Comparison of ENCODE assay signal across 16 cellular contexts in genomic region chr3:171251842-171252241, GRCh38.
DNase-seq lines count a peak whose midpoint lies in the region; ATAC-seq and TF ChIP-seq lines count a peak whose summit lies in the region.
"Had no signal": no experiment of that assay in that cellular context is flagged by ENCODE, and none has a peak within 500 bp of the region (broad histone marks: within the 10 kb centered on the region; RNA-seq: fewer than 3 reads in every experiment).

No MANE protein-coding gene starts in this region.

- POLR2A ChIA-PET in naive thymus-derived CD8-positive, alpha-beta T cell (lab: Charles Lee): interaction anchor here (0.6 kb wide), 1 partner anchor 240 kb away, joined by 3 read pairs; no protein-coding TSS in a partner anchor

- 84 to 87% (median 85%) methylated on average over 4 of the region's 4 CpGs for whole genome bisulfite sequencing in heart left ventricle, 4 donors
- no CpG with 5 or more reads among the region's 4 CpGs for WGBS in mesenchymal stem cell

- H3K4me1 ChIP-seq in heart left ventricle: peaks cover 0 to 34% (median 0%) of the 10 kb centered on the region in 12 donors
- peaks cover 2% of the 10 kb centered on the region for H3K4me1 ChIP-seq in mesenchymal stem cell (ENCODE audit: control insufficient read depth, insufficient read depth, low read depth, low read length)
- H3K4me1 ChIP-seq: colonic mucosa, prostate gland had no signal

- no peak for ATAC-seq in natural killer cell treated with Interleukin-12 subunit alpha and Interleukin-12 subunit beta and Interleukin-15 and Interleukin-18, amount 100 ng/mL, for 72 hours
- ATAC-seq in natural killer cell (no peak), heart left ventricle (no peak), GM21825 (IDR thresholded peaks at IDR 0.05; ENCODE audit: unreplicated experiment) (no peak)
- ATAC-seq in naive thymus-derived CD8-positive, alpha-beta T cell: no peak

- no peaks in the 10 kb centered on the region for H3K9me3 ChIP-seq in heart left ventricle
- H3K9me3 ChIP-seq in mesenchymal stem cell (ENCODE audit: control insufficient read depth, low read length): no peaks in the 10 kb centered on the region
- H3K9me3 ChIP-seq: colonic mucosa, prostate gland had no signal

- H3K36me3 ChIP-seq in heart left ventricle: no peaks in the 10 kb centered on the region
- H3K36me3 ChIP-seq in mesenchymal stem cell (ENCODE audit: control insufficient read depth in 1 of 2, insufficient read depth in 2 of 2, low read depth in 1 of 2, low read length in 2 of 2): no peaks in the 10 kb centered on the region
- H3K36me3 ChIP-seq: colonic mucosa, prostate gland had no signal

- H2BK12ac ChIP-seq in mesenchymal stem cell (ENCODE audit: low read length in 2 of 2): no peak overlapping the region

- no peak overlapping the region for H3K4me2 ChIP-seq in mesenchymal stem cell (ENCODE audit: low read length, poor library complexity, severe bottlenecking)

- H3K4me3 Mint-ChIP-seq in natural killer cell treated with Interleukin-12 subunit alpha and Interleukin-12 subunit beta and Interleukin-15 and Interleukin-18, amount 100 ng/mL, for 72 hours: peak overlapping the region; percentile 31
- H3K4me3 Mint-ChIP-seq in natural killer cell: no peak overlapping the region
- no peak overlapping the region for H3K4me3 Mint-ChIP-seq in activated T-helper 1 cell treated with anti-CD3 and anti-CD28 coated beads, Interleukin-12 subunit alpha, Interleukin-12 subunit beta, Interleukin-2, Interleukin-4 antibody, amounts not matched to agents 30 ng/mL and 10 ng/mL and 1 ng/mL, durations not matched to agents 14 hours and 24 hours and 36 hours
- H3K4me3 Mint-ChIP-seq in naive thymus-derived CD8-positive, alpha-beta T cell: peak overlapping the region in 2 of 10 donors; percentile 5 to 47
- H3K4me3 Mint-ChIP-seq: neural crest cell had no signal

- peak overlapping the region in 1 of 2 donors; percentile 95 for H3K27ac Mint-ChIP-seq in natural killer cell treated with Interleukin-12 subunit alpha and Interleukin-12 subunit beta and Interleukin-15 and Interleukin-18, amount 100 ng/mL, for 72 hours
- H3K27ac Mint-ChIP-seq in natural killer cell: peak overlapping the region in 1 of 2 donors; percentile 50
- H3K27ac Mint-ChIP-seq in activated T-helper 1 cell treated with anti-CD3 and anti-CD28 coated beads, Interleukin-12 subunit alpha, Interleukin-12 subunit beta, Interleukin-2, Interleukin-4 antibody, amounts not matched to agents 30 ng/mL and 10 ng/mL and 1 ng/mL, durations not matched to agents 14 hours and 24 hours and 36 hours: peak overlapping the region; percentile 69
- H3K27ac Mint-ChIP-seq in naive thymus-derived CD8-positive, alpha-beta T cell: peak overlapping the region in 8 of 10 donors; percentile 43 to 99 (median 85)

- TF ChIP-seq CTCF in natural killer cell (IDR thresholded peaks at IDR 0.05) (no peak), heart left ventricle (IDR thresholded peaks at IDR 0.05) (no peak)

- H2AK5ac ChIP-seq in mesenchymal stem cell (ENCODE audit: low read length, severe bottlenecking): no peak overlapping the region

- no peak for DNase-seq in natural killer cell treated with Interleukin-12 subunit alpha and Interleukin-12 subunit beta and Interleukin-15 and Interleukin-18, amount 100 ng/mL, for 72 hours (ENCODE audit: low spot score)
- DNase-seq in natural killer cell: no peak
- DNase-seq in NOMO-1 treated with DMSO at 0.1 percent for 48 hours (lab: John Stamatoyannopoulos, UW; ENCODE audit: unreplicated experiment): peak; percentile 76
- no peak for DNase-seq in activated T-helper 1 cell treated with anti-CD3 and anti-CD28 coated beads, Interleukin-12 subunit alpha, Interleukin-12 subunit beta, Interleukin-2, Interleukin-4 antibody, amounts not matched to agents 30 ng/mL and 10 ng/mL and 1 ng/mL, durations not matched to agents 14 hours and 24 hours and 36 hours (ENCODE audit: low spot score)
- no peak for DNase-seq in naive thymus-derived CD8-positive, alpha-beta T cell
- no peak for DNase-seq in heart left ventricle
- DNase-seq in mesenchymal stem cell: no peak
- DNase-seq: activated effector memory CD4-positive, alpha-beta T cell treated with Interleukin-2 at 50 U/mL for 16 hours; colonic mucosa; H7; hypothalamus; NCI-H1092; stimulated activated CD4-positive, alpha-beta T cell treated with anti-CD3 and anti-CD28 coated beads, Interleukin-4, amount 100 ng/mL, for 1 hour had no signal

- H3K27ac ChIP-seq in heart left ventricle: no peak overlapping the region
- no peak overlapping the region for H3K27ac ChIP-seq in mesenchymal stem cell (ENCODE audit: low read length, poor library complexity, severe bottlenecking)
- H3K27ac ChIP-seq: colonic mucosa, prostate gland had no signal

- H3K27me3 ChIP-seq in heart left ventricle (no peaks in the 10 kb centered on the region), mesenchymal stem cell (ENCODE audit: control insufficient read depth in 1 of 2, insufficient read depth in 1 of 2, low read length in 2 of 2) (no peaks in the 10 kb centered on the region)
- H3K27me3 ChIP-seq: colonic mucosa had no signal

- H3K4me3 ChIP-seq in heart left ventricle (no peak overlapping the region), mesenchymal stem cell (ENCODE audit: insufficient read depth in 1 of 2, low read depth in 1 of 2, low read length in 2 of 2) (no peak overlapping the region)
- H3K4me3 ChIP-seq: colonic mucosa, prostate gland had no signal

- TF ChIP-seq POLR2A in heart left ventricle (IDR thresholded peaks at IDR 0.05): no peak

- no peaks in the 10 kb centered on the region for H3K9me3 Mint-ChIP-seq in natural killer cell treated with Interleukin-12 subunit alpha and Interleukin-12 subunit beta and Interleukin-15 and Interleukin-18, amount 100 ng/mL, for 72 hours
- H3K9me3 Mint-ChIP-seq in natural killer cell: no peaks in the 10 kb centered on the region
- peaks cover 7% of the 10 kb centered on the region for H3K9me3 Mint-ChIP-seq in activated T-helper 1 cell treated with anti-CD3 and anti-CD28 coated beads, Interleukin-12 subunit alpha, Interleukin-12 subunit beta, Interleukin-2, Interleukin-4 antibody, amounts not matched to agents 30 ng/mL and 10 ng/mL and 1 ng/mL, durations not matched to agents 14 hours and 24 hours and 36 hours
- H3K9me3 Mint-ChIP-seq in naive thymus-derived CD8-positive, alpha-beta T cell: peaks cover 0 to 9% (median 1%) of the 10 kb centered on the region in 9 donors

- no peak overlapping the region for H2BK120ac ChIP-seq in mesenchymal stem cell (ENCODE audit: low read depth, low read length)

- H2BK5ac ChIP-seq in mesenchymal stem cell (ENCODE audit: low read depth, low read length, poor library complexity, severe bottlenecking): no peak overlapping the region

- no peak overlapping the region for H3K18ac ChIP-seq in mesenchymal stem cell (ENCODE audit: low read depth in 1 of 2, low read length in 2 of 2)

- H3K4ac ChIP-seq in mesenchymal stem cell (ENCODE audit: low read depth in 1 of 2, low read length in 2 of 2): no peak overlapping the region

- H4K91ac ChIP-seq in mesenchymal stem cell (ENCODE audit: low read length): no peak overlapping the region

- no peak overlapping the region for H2BK15ac ChIP-seq in mesenchymal stem cell (ENCODE audit: low read depth, poor library complexity, severe bottlenecking)

- peaks cover 10% of the 10 kb centered on the region for H3K36me3 Mint-ChIP-seq in natural killer cell treated with Interleukin-12 subunit alpha and Interleukin-12 subunit beta and Interleukin-15 and Interleukin-18, amount 100 ng/mL, for 72 hours
- no peaks in the 10 kb centered on the region for H3K36me3 Mint-ChIP-seq in natural killer cell
- peaks cover 5% of the 10 kb centered on the region for H3K36me3 Mint-ChIP-seq in activated T-helper 1 cell treated with anti-CD3 and anti-CD28 coated beads, Interleukin-12 subunit alpha, Interleukin-12 subunit beta, Interleukin-2, Interleukin-4 antibody, amounts not matched to agents 30 ng/mL and 10 ng/mL and 1 ng/mL, durations not matched to agents 14 hours and 24 hours and 36 hours (ENCODE audit: low read depth)
- H3K36me3 Mint-ChIP-seq in naive thymus-derived CD8-positive, alpha-beta T cell: peaks cover 0 to 5% (median 0%) of the 10 kb centered on the region in 3 donors

- peaks cover 49 to 67% of the 10 kb centered on the region in 2 donors for H3K4me1 Mint-ChIP-seq in natural killer cell treated with Interleukin-12 subunit alpha and Interleukin-12 subunit beta and Interleukin-15 and Interleukin-18, amount 100 ng/mL, for 72 hours (ENCODE audit: low read depth in 2 of 2)
- peaks cover 47 to 58% of the 10 kb centered on the region in 2 donors for H3K4me1 Mint-ChIP-seq in natural killer cell
- H3K4me1 Mint-ChIP-seq in activated T-helper 1 cell treated with anti-CD3 and anti-CD28 coated beads, Interleukin-12 subunit alpha, Interleukin-12 subunit beta, Interleukin-2, Interleukin-4 antibody, amounts not matched to agents 30 ng/mL and 10 ng/mL and 1 ng/mL, durations not matched to agents 14 hours and 24 hours and 36 hours (ENCODE audit: low read depth): peaks cover 49% of the 10 kb centered on the region
- H3K4me1 Mint-ChIP-seq in naive thymus-derived CD8-positive, alpha-beta T cell: peaks cover 25 to 73% (median 60%) of the 10 kb centered on the region in 4 donors

- H3K14ac ChIP-seq in mesenchymal stem cell (ENCODE audit: low read length in 2 of 2): no peak overlapping the region

- no peak overlapping the region for H4K8ac ChIP-seq in mesenchymal stem cell (ENCODE audit: low read length)

- no peak overlapping the region for H3K9ac ChIP-seq in mesenchymal stem cell (ENCODE audit: low read length)

- no peaks in the 10 kb centered on the region for H3K27me3 Mint-ChIP-seq in natural killer cell treated with Interleukin-12 subunit alpha and Interleukin-12 subunit beta and Interleukin-15 and Interleukin-18, amount 100 ng/mL, for 72 hours
- no peaks in the 10 kb centered on the region for H3K27me3 Mint-ChIP-seq in natural killer cell (ENCODE audit: low read depth in 2 of 2)
- H3K27me3 Mint-ChIP-seq in activated T-helper 1 cell treated with anti-CD3 and anti-CD28 coated beads, Interleukin-12 subunit alpha, Interleukin-12 subunit beta, Interleukin-2, Interleukin-4 antibody, amounts not matched to agents 30 ng/mL and 10 ng/mL and 1 ng/mL, durations not matched to agents 14 hours and 24 hours and 36 hours (ENCODE audit: insufficient read depth): no peaks in the 10 kb centered on the region
- H3K27me3 Mint-ChIP-seq in naive thymus-derived CD8-positive, alpha-beta T cell: no peaks in the 10 kb centered on the region

- peaks cover 25% of the 10 kb centered on the region for H3K79me1 ChIP-seq in mesenchymal stem cell (replicated peaks; ENCODE audit: low read length, poor library complexity, severe bottlenecking)

- H2AFZ ChIP-seq in mesenchymal stem cell (ENCODE audit: low read depth, low read length): no peak overlapping the region

- H3K23ac ChIP-seq in mesenchymal stem cell (ENCODE audit: low read length in 2 of 2): no peak overlapping the region

- intact Hi-C loops in natural killer cell (cut with micrococcal nuclease): no loop called here
- intact Hi-C loops in activated T-helper 1 cell treated with anti-CD3 and anti-CD28 coated beads, Interleukin-12 subunit alpha, Interleukin-12 subunit beta, Interleukin-2, Interleukin-4 antibody, amounts not matched to agents 30 ng/mL and 10 ng/mL and 1 ng/mL, durations not matched to agents 14 hours and 24 hours and 36 hours (cut with micrococcal nuclease): loop anchor here (10.0 kb wide), 2 partner anchors 593 to 1263 kb away; partner anchors contain the start of gene TMEM212
- intact Hi-C loops in heart left ventricle (cut with DNase I): loop anchor here in 1 of 10 donors (10.0 kb wide), 1 partner anchor 47 kb away; no protein-coding TSS in a partner anchor
